In genomic region chr10:109770000-109770399, GRCh38 we compare ENCODE assay signal across 15 cellular contexts.
DNase-seq lines count a peak whose midpoint lies in the region; ATAC-seq and TF ChIP-seq lines count a peak whose summit lies in the region.
"Had no signal": no experiment of that assay in that cellular context is flagged by ENCODE, and none has a peak within 500 bp of the region (broad histone marks: within the 10 kb centered on the region; RNA-seq: fewer than 3 reads in every experiment).

No MANE protein-coding gene starts in this region.

- H3K4me2 ChIP-seq in Karpas-422 (ENCODE audit: low read depth, low read length, poor library complexity, severe bottlenecking), result no peak overlapping the region
- H3K4me2 ChIP-seq: BLaER1 treated with 17β-estradiol and CSF1 and Interleukin-3, amounts not matched to agents 10 nM and 100 nM had no signal

- 76% methylated on average over 2 of the region's 2 CpGs for WGBS in esophagus muscularis mucosa
- WGBS in right lobe of liver (ENCODE audit: insufficient coverage, low coverage, low lambda C conversion rate, missing lambda C conversion rate), result 100% methylated on average over 1 of the region's 2 CpGs

- intact Hi-C loops in esophagus muscularis mucosa (cut with DNase I), result no loop called here
- intact Hi-C loops in right lobe of liver (cut with DNase I), result no loop called here

- TF ChIP-seq EP300 in esophagus muscularis mucosa (IDR thresholded peaks at IDR 0.05), result no peak

- TF ChIP-seq POLR2A in esophagus muscularis mucosa (IDR thresholded peaks at IDR 0.05; ENCODE audit: low read depth) (no peak), right lobe of liver (IDR thresholded peaks at IDR 0.05) (no peak)

- no peak overlapping the region for H3K9ac ChIP-seq in Karpas-422 (ENCODE audit: low read length)
- H3K9ac ChIP-seq: BLaER1 treated with 17β-estradiol and CSF1 and Interleukin-3, amounts not matched to agents 10 nM and 100 nM had no signal

- ATAC-seq in right lobe of liver, result no peak

- no peaks in the 10 kb centered on the region for H4K20me1 ChIP-seq in Karpas-422 (ENCODE audit: insufficient read depth, low read depth, low read length)
- H4K20me1 ChIP-seq: BLaER1 treated with 17β-estradiol and CSF1 and Interleukin-3, amounts not matched to agents 10 nM and 100 nM had no signal

- H3K79me2 ChIP-seq in Karpas-422 (ENCODE audit: low read length), result no peaks in the 10 kb centered on the region

- H3K4me1 ChIP-seq in esophagus muscularis mucosa (peaks cover 0 to 7% (median 0%) of the 10 kb centered on the region in 4 donors), Karpas-422 (ENCODE audit: low read length) (no peaks in the 10 kb centered on the region), BE2C (no peaks in the 10 kb centered on the region), right lobe of liver (no peaks in the 10 kb centered on the region)
- H3K4me1 ChIP-seq: BLaER1 treated with 17β-estradiol and CSF1 and Interleukin-3, amounts not matched to agents 10 nM and 100 nM had no signal

- peaks cover 0 to 5% (median 0%) of the 10 kb centered on the region in 4 donors for H3K9me3 ChIP-seq in esophagus muscularis mucosa
- no peaks in the 10 kb centered on the region for H3K9me3 ChIP-seq in Karpas-422 (ENCODE audit: low read length)
- H3K9me3 ChIP-seq in BE2C, result no peaks in the 10 kb centered on the region
- H3K9me3 ChIP-seq in right lobe of liver, result no peaks in the 10 kb centered on the region

- H3K4me3 ChIP-seq in esophagus muscularis mucosa, result no peak overlapping the region
- no peak overlapping the region for H3K4me3 ChIP-seq in Karpas-422 (ENCODE audit: low read length)
- H3K4me3 ChIP-seq in BE2C (ENCODE audit: low read depth, low read length), result no peak overlapping the region
- no peak overlapping the region for H3K4me3 ChIP-seq in right lobe of liver
- H3K4me3 ChIP-seq: BLaER1 treated with 17β-estradiol and CSF1 and Interleukin-3, amounts not matched to agents 10 nM and 100 nM had no signal

- H3K36me3 ChIP-seq in esophagus muscularis mucosa (no peaks in the 10 kb centered on the region), Karpas-422 (ENCODE audit: insufficient read depth, low read length) (no peaks in the 10 kb centered on the region), BE2C (no peaks in the 10 kb centered on the region), right lobe of liver (no peaks in the 10 kb centered on the region)
- H3K36me3 ChIP-seq: BLaER1 treated with 17β-estradiol and CSF1 and Interleukin-3, amounts not matched to agents 10 nM and 100 nM had no signal

- TF ChIP-seq CTCF in esophagus muscularis mucosa (IDR thresholded peaks at IDR 0.05) (no peak), BE2C (IDR thresholded peaks at IDR 0.05; ENCODE audit: low read depth, low read length) (no peak), right lobe of liver (IDR thresholded peaks at IDR 0.05) (no peak)

- DNase-seq in ELR (ENCODE audit: low read depth) (peak; percentile 12), HCEC 1CT (peak; percentile 51), esophagus muscularis mucosa (ENCODE audit: extremely low spot score) (peak; percentile 17), Karpas-422 (no peak), BE2C (no peak), right lobe of liver (no peak)
- DNase-seq: CD4-positive, alpha-beta T cell; CD8-positive, alpha-beta memory T cell; DMS 273 treated with DMSO at 0.1 percent for 48 hours; DMS79; EL; GF-D8; H7; HFFc6 had no signal

- no peaks in the 10 kb centered on the region for H3K9me2 ChIP-seq in Karpas-422 (replicated peaks; ENCODE audit: insufficient read depth, low read length)

- no peak overlapping the region for H2AFZ ChIP-seq in Karpas-422 (ENCODE audit: low read length)

- no peaks in the 10 kb centered on the region for H3K27me3 ChIP-seq in esophagus muscularis mucosa
- no peaks in the 10 kb centered on the region for H3K27me3 ChIP-seq in Karpas-422 (ENCODE audit: low read length)
- H3K27me3 ChIP-seq in BE2C, result no peaks in the 10 kb centered on the region
- no peaks in the 10 kb centered on the region for H3K27me3 ChIP-seq in right lobe of liver
- H3K27me3 ChIP-seq: BLaER1 treated with 17β-estradiol and CSF1 and Interleukin-3, amounts not matched to agents 10 nM and 100 nM had no signal

- H3K27ac ChIP-seq in esophagus muscularis mucosa (replicated peaks in 1 of 4) (no peak overlapping the region), Karpas-422 (ENCODE audit: low read length) (no peak overlapping the region), right lobe of liver (no peak overlapping the region)
- H3K27ac ChIP-seq: BLaER1 treated with 17β-estradiol and CSF1 and Interleukin-3, amounts not matched to agents 10 nM and 100 nM had no signal

Comparison
In these comparisons a context has a peak if more than half of its experiments do, and no peak if none do; other contexts are left out.
1. DNase-seq: peak in ELR (single experiment), HCEC 1CT (single experiment) and esophagus muscularis mucosa (single experiment); none in Karpas-422 (single experiment), BE2C (single experiment) and right lobe of liver (0 of 3).